In the genomic region with DNA sequence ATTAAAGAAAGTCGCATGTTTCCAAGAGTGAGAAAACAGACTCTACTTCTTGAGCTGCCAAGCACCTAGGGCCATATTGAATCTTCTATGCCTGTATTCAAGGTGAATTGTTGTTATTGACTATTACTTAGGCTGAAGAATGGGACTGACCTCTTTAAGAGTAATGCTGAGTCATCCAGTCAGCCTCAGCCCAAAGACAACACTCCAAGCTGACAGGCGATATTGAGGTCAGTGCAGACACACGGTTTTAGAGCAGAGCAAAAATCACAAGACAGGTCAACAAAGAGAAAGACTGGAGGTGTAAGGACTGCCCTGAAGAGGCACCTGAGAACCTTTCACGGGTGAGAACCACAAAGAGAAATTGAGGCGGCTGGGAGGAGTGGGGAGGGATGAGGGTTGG, we compare ENCODE assay signal across 11 cellular contexts.
DNase-seq lines count a peak whose midpoint lies in the region; ATAC-seq and TF ChIP-seq lines count a peak whose summit lies in the region.
"Had no signal": no experiment of that assay in that cellular context is flagged by ENCODE, and none has a peak within 500 bp of the region (broad histone marks: within the 10 kb centered on the region; RNA-seq: fewer than 3 reads in every experiment).

No MANE protein-coding gene starts in this region.

- no peaks in the 10 kb centered on the region for H3K79me2 ChIP-seq in H9 (ENCODE audit: insufficient read depth, low read length)

- no peak overlapping the region for H3K56ac ChIP-seq in H9 (ENCODE audit: insufficient read length, low read depth, low read length)

- no peak overlapping the region for H3K14ac ChIP-seq in H9 (ENCODE audit: insufficient read depth, low read length)

- H3K4me1 ChIP-seq in H9 (ENCODE audit: insufficient read depth, low read length) (no peaks in the 10 kb centered on the region), RWPE2 (ENCODE audit: insufficient read depth, poor library complexity, severe bottlenecking) (no peaks in the 10 kb centered on the region)

- TF ChIP-seq CTCF in H9 (conservative IDR thresholded peaks at IDR 0.05), result no peak
- no peak for TF ChIP-seq CTCF in RWPE2 (IDR thresholded peaks at IDR 0.05; ENCODE audit: poor library complexity, severe bottlenecking)
- no peak for TF ChIP-seq CTCF in fibroblast of the aortic adventitia (IDR thresholded peaks at IDR 0.05; ENCODE audit: insufficient read depth, low read length)
- TF ChIP-seq CTCF in omental fat pad (IDR thresholded peaks at IDR 0.05), result no peak

- H3K23ac ChIP-seq in H9 (ENCODE audit: insufficient read length, low read depth, low read length), result no peak overlapping the region

- H3K4me3 ChIP-seq in RWPE2 (ENCODE audit: severe bottlenecking) (no peak overlapping the region), fibroblast of the aortic adventitia (ENCODE audit: low read depth, low read length) (no peak overlapping the region)

- no peak overlapping the region for H2BK15ac ChIP-seq in H9 (ENCODE audit: low read depth, low read length)

- no peak overlapping the region for H2BK5ac ChIP-seq in H9 (ENCODE audit: insufficient read length, low read length)

- no peak overlapping the region for H4K8ac ChIP-seq in H9 (replicated peaks; ENCODE audit: insufficient read length, low read depth, low read length)

- H3K23me2 ChIP-seq in H9 (ENCODE audit: insufficient read length, low read depth, low read length, poor library complexity, severe bottlenecking), result no peaks in the 10 kb centered on the region

- no CpG with 5 or more reads among the region's 5 CpGs for WGBS in H9 (ENCODE audit: extremely low coverage, insufficient read length, low lambda C conversion rate)

- H3K27ac ChIP-seq in H9 (ENCODE audit: insufficient read length, low read depth, low read length) (no peak overlapping the region), RWPE2 (ENCODE audit: poor library complexity, severe bottlenecking) (no peak overlapping the region)

- no peaks in the 10 kb centered on the region for H4K20me1 ChIP-seq in H9 (ENCODE audit: control insufficient read depth, insufficient read depth, insufficient read length)

- H2AK5ac ChIP-seq in H9 (ENCODE audit: insufficient read length, low read length), result no peak overlapping the region

- no peak overlapping the region for H3T11ph ChIP-seq in H9 (ENCODE audit: low read length)

- ATAC-seq in RWPE2 (ENCODE audit: low read depth), result peak; percentile 52; the same call in 2 of the 3 replicates
- ATAC-seq in sciatic nerve, result peak; percentile 51
- ATAC-seq in omental fat pad (ENCODE audit: low FRiP score), result no peak

- H3K4me1 Mint-ChIP-seq in H9, result peaks cover 4 to 10% of the 10 kb centered on the region in 2 experiments
- H3K4me1 Mint-ChIP-seq: activated naive CD4-positive, alpha-beta T cell treated with anti-CD3 and anti-CD28 coated beads, Interleukin-2, amount 10 ng/mL, durations not matched to agents 7 days and 5 days had no signal

- no peak overlapping the region for H3K9ac ChIP-seq in H9 (ENCODE audit: extremely low read depth, insufficient read length, low read length)

- peaks cover 3 to 12% of the 10 kb centered on the region in 2 experiments for H3K9me3 Mint-ChIP-seq in H9

- H3K36me3 ChIP-seq in RWPE2 (ENCODE audit: low read depth), result no peaks in the 10 kb centered on the region

- peaks cover 0 to 7% (median 0%) of the 10 kb centered on the region in 3 experiments; a peak in 2 of 7 replicates for H3K36me3 Mint-ChIP-seq in H9 (ENCODE audit: insufficient read depth in 1 of 3, low read depth in 3 of 3)
- H3K36me3 Mint-ChIP-seq: activated naive CD4-positive, alpha-beta T cell treated with anti-CD3 and anti-CD28 coated beads, Interleukin-2, amount 10 ng/mL, durations not matched to agents 7 days and 5 days had no signal

- H2BK12ac ChIP-seq in H9 (ENCODE audit: insufficient read length, low read depth, low read length), result no peak overlapping the region

- no peak overlapping the region for H4K91ac ChIP-seq in H9 (ENCODE audit: insufficient read length, low read depth, low read length)

- H3K4me2 ChIP-seq in H9 (ENCODE audit: insufficient read depth, insufficient read length, low read length), result no peak overlapping the region

- no peak overlapping the region for H2BK20ac ChIP-seq in H9 (ENCODE audit: low read depth, low read length, poor library complexity, severe bottlenecking)

- peak overlapping the region in 1 of 3 experiments; percentile 51; a peak in 2 of 7 replicates for H3K27ac Mint-ChIP-seq in H9
- H3K27ac Mint-ChIP-seq: activated naive CD4-positive, alpha-beta T cell treated with anti-CD3 and anti-CD28 coated beads, Interleukin-2, amount 10 ng/mL, durations not matched to agents 7 days and 5 days had no signal

- H3K27me3 Mint-ChIP-seq in H9 (ENCODE audit: low read depth), result no peaks in the 10 kb centered on the region; the same call in 1 of the 2 replicates

- no peaks in the 10 kb centered on the region for H3K79me1 ChIP-seq in H9 (ENCODE audit: insufficient read depth, low read depth, low read length, poor library complexity, severe bottlenecking)

- no peak overlapping the region for H3K18ac ChIP-seq in H9 (ENCODE audit: insufficient read length, low read depth, low read length)

- no peak overlapping the region for H4K5ac ChIP-seq in H9 (ENCODE audit: insufficient read length, low read depth, low read length)

- no peak overlapping the region for H3K4ac ChIP-seq in H9 (ENCODE audit: low read depth, low read length)

- H3K27me3 ChIP-seq in H9 (ENCODE audit: insufficient read depth, low read length) (no peaks in the 10 kb centered on the region), RWPE2 (ENCODE audit: insufficient read depth, poor library complexity, severe bottlenecking) (no peaks in the 10 kb centered on the region)

- DNase-seq in H9 (peak; percentile 20), RWPE2 (ENCODE audit: low spot score) (no peak), fibroblast of the aortic adventitia (ENCODE audit: low read depth) (peak; percentile 33), sciatic nerve (ENCODE audit: low spot score) (no peak), omental fat pad (ENCODE audit: low spot score) (no peak), NCI-H1436 treated with DMSO at 0.1 percent for 48 hours (lab: John Stamatoyannopoulos, UW) (no peak)
- no peak for DNase-seq in activated CD4-positive, CD25-positive, alpha-beta regulatory T cell (lab: John Stamatoyannopoulos, UW)
- DNase-seq: activated CD4-positive, alpha-beta T cell treated with anti-CD3 and anti-CD28 coated beads, Interleukin-2, amount 50 U/mL, for 4 hours; activated naive CD4-positive, alpha-beta T cell treated with anti-CD3 and anti-CD28 coated beads, Interleukin-2, amount 10 ng/mL, durations not matched to agents 7 days and 5 days; NCI-H446; stimulated activated CD4-positive, alpha-beta T cell treated with anti-CD3 and anti-CD28 coated beads, Interleukin-4, amount 100 ng/mL, for 1 hour had no signal

- H3K9me3 ChIP-seq in H9 (ENCODE audit: control insufficient read depth, low read depth, low read length), result no peaks in the 10 kb centered on the region
- no peaks in the 10 kb centered on the region for H3K9me3 ChIP-seq in RWPE2 (ENCODE audit: severe bottlenecking)

- no peak overlapping the region for H2AFZ ChIP-seq in H9 (ENCODE audit: low read length)

- no peak overlapping the region for H2BK120ac ChIP-seq in H9 (ENCODE audit: low read depth, low read length, poor library complexity, severe bottlenecking)

- no peak overlapping the region for H3K4me3 Mint-ChIP-seq in H9
- H3K4me3 Mint-ChIP-seq: activated naive CD4-positive, alpha-beta T cell treated with anti-CD3 and anti-CD28 coated beads, Interleukin-2, amount 10 ng/mL, durations not matched to agents 7 days and 5 days had no signal

- intact Hi-C loops in sciatic nerve (cut with DNase I), result no loop called here

Comparison
In these comparisons a context has a peak if more than half of its experiments do, and no peak if none do; other contexts are left out.
1. DNase-seq: peak in H9 (single experiment) and fibroblast of the aortic adventitia (single experiment); none in RWPE2 (single experiment), sciatic nerve (single experiment), activated CD4-positive, CD25-positive, alpha-beta regulatory T cell (0 of 4), omental fat pad (single experiment) and NCI-H1436 treated with DMSO at 0.1 percent for 48 hours (single experiment).